ENCODE assay signal across 8 cellular contexts in the genomic region with DNA sequence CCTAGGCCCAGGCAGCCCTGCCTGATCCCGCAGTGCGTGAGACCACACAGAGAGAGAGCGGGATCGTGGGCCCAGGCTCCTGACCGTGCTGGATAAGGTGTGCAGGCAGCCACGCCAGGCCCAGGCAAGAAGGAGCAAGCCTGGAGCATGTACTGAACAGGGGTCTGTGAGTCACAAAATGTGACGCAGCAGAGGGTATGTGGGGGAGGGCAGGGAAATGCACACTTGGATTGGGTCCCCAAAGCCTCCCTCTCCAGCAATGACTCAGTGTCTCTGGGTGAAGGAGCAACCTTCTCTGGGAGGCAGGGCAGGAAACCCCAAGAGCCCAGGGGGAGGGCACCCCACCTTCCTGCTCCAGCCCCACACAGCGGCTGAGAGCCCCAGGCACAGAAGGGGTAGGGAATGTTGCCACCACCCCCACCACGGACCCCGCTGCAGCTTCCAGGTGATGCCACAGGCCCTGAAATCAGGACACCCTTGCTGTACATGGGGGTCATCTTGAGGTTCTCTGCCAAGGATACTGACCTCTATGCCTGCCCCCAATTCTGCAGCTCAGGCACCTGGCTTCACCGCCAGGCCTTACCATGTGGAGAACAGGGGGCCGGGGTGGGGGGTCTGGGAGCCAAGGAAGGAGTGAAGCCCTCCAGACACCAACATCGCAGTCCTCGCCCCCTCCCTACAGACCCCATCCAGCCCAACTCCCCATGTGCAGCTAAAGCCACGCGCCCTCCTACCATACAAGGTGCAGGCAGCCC. TPM values are rescaled to one million over a fixed set of nuclear protein-coding genes. Genes with fewer than 3 reads are reported as not detected.
DNase-seq lines count a peak whose midpoint lies in the region; TF ChIP-seq lines count a peak whose summit lies in the region.

No MANE protein-coding gene starts in this region.

- peak; percentile 58 for DNase-seq in SIG-M5 treated with dmso at 0.1 percent for 504 hours (lab: John Stamatoyannopoulos, UW; ENCODE audit: unreplicated experiment)
- DNase-seq in SIG-M5 (lab: John Stamatoyannopoulos, UW): no peak
- peak; percentile 20 for DNase-seq in activated CD8-positive, alpha-beta memory T cell treated with anti-CD3 and anti-CD28 coated beads, Interleukin-2, amount 50 U/mL, for 4 hours
- peak; percentile 93 for DNase-seq in fibroblast of the conjunctiva (ENCODE audit: low read depth)
- DNase-seq in occipital lobe (lab: John Stamatoyannopoulos, UW): peak; percentile 55
- no peak for DNase-seq in NCI-H1930 (lab: John Stamatoyannopoulos, UW)
- DNase-seq in DMS153 treated with DMSO at 0.1 percent for 48 hours (lab: John Stamatoyannopoulos, UW; ENCODE audit: unreplicated experiment): no peak
- no peak for DNase-seq in GM10266 (ENCODE audit: extremely low spot score)

- TF ChIP-seq CTCF in GM10266 (IDR thresholded peaks at IDR 0.05; ENCODE audit: control insufficient read depth, insufficient read depth, low read depth, missing control alignments): no peak

RNA-seq across cellular contexts. Expression of gene GPC1, which starts 1.3 kb away (rescaled TPM):
- 37.3 TPM for total RNA-seq in occipital lobe

Comparison
In these comparisons a context has a peak if more than half of its experiments do, and no peak if none do; other contexts are left out.
1. DNase-seq: peak in SIG-M5 treated with dmso at 0.1 percent for 504 hours (single experiment), activated CD8-positive, alpha-beta memory T cell treated with anti-CD3 and anti-CD28 coated beads, Interleukin-2, amount 50 U/mL, for 4 hours (single experiment), fibroblast of the conjunctiva (single experiment) and occipital lobe (single experiment); none in SIG-M5 (single experiment), NCI-H1930 (0 of 2), DMS153 treated with DMSO at 0.1 percent for 48 hours (single experiment) and GM10266 (single experiment).